ENCODE assay signal across 2 cellular contexts in genomic region chr6:33849500-33850075, GRCh38.
TF ChIP-seq lines count a peak whose summit lies in the region.

No MANE protein-coding gene starts in this region.

TF ChIP-seq in IMR-90, 13 proteins besides CTCF, POLR2A, EP300 and RAD21:
- no peak for TF ChIP-seq CEBPB (IDR thresholded peaks at IDR 0.05; ENCODE audit: low read depth, low read length)
- no peak for TF ChIP-seq CHD1 (IDR thresholded peaks at IDR 0.05; ENCODE audit: low read depth, low read length)
- no peak for TF ChIP-seq RFX5 (IDR thresholded peaks at IDR 0.05; ENCODE audit: low read depth, low read length)
- no peak for TF ChIP-seq FOS (IDR thresholded peaks at IDR 0.05; ENCODE audit: low read depth, low read length)
- TF ChIP-seq, protein P1, sequence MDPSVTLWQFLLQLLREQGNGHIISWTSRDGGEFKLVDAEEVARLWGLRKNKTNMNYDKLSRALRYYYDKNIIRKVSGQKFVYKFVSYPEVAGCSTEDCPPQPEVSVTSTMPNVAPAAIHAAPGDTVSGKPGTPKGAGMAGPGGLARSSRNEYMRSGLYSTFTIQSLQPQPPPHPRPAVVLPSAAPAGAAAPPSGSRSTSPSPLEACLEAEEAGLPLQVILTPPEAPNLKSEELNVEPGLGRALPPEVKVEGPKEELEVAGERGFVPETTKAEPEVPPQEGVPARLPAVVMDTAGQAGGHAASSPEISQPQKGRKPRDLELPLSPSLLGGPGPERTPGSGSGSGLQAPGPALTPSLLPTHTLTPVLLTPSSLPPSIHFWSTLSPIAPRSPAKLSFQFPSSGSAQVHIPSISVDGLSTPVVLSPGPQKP (IDR thresholded peaks at IDR 0.05; ENCODE audit: borderline replicate concordance, low read depth, low read length) = no peak

TF ChIP-seq in H1, 55 proteins besides CTCF, POLR2A, EP300 and RAD21:
- TF ChIP-seq TAF1 (IDR thresholded peaks at IDR 0.05; ENCODE audit: low read depth, low read length) (no peak), BACH1 (IDR thresholded peaks at IDR 0.05; ENCODE audit: low read length) (no peak), CEBPB (IDR thresholded peaks at IDR 0.05; ENCODE audit: low read depth, low read length) (no peak), E2F6 (IDR thresholded peaks at IDR 0.05) (no peak), POLR2AphosphoS5 (IDR thresholded peaks at IDR 0.05; ENCODE audit: low read depth, low read length) (no peak), PHF8 (conservative IDR thresholded peaks at IDR 0.05; ENCODE audit: low read depth, low read length) (no peak), JUND (IDR thresholded peaks at IDR 0.05; ENCODE audit: low read length) (no peak), EGR1 (IDR thresholded peaks at IDR 0.05; ENCODE audit: borderline replicate concordance, low read depth, low read length) (no peak), CREB1 (IDR thresholded peaks at IDR 0.05) (no peak), SIN3A (conservative IDR thresholded peaks at IDR 0.05 in 1 of 2, IDR thresholded peaks at IDR 0.05 in 1 of 2; ENCODE audit: low read depth in 1 of 2, low read length in 2 of 2) (no peak), RBBP5 (IDR thresholded peaks at IDR 0.05; ENCODE audit: borderline replicate concordance, low read depth, low read length) (no peak), KDM5A (IDR thresholded peaks at IDR 0.05; ENCODE audit: low read length) (no peak), ATF3 (IDR thresholded peaks at IDR 0.05; ENCODE audit: insufficient read depth, low read depth, low read length) (no peak)
TF ChIP-seq in H1: peak in this region for 0.
